22 cellular contexts compared by ENCODE assay signal in the genomic region with DNA sequence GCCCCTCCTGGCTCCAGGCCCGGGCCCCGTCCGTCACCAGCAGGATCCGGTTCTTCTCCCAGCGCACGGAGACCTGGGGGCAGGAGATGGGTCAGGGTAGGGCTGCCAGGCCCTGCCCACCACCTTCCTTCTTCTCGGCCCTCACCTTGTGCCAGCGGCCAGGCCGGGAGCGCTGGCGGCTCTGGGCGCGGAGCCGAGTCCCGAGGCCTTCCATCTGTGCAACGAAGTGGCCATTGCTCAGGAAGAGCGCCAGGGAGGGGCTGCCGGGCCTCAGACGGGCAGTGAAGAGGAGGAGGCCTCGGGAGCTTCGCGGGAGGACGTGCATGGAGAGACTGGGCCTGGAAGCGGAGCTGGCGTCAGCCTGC. TPM values are rescaled to one million over a fixed set of nuclear protein-coding genes. Genes with fewer than 3 reads are reported as not detected.
DNase-seq lines count a peak whose midpoint lies in the region; ATAC-seq and TF ChIP-seq lines count a peak whose summit lies in the region.
"Had no signal": no experiment of that assay in that cellular context is flagged by ENCODE, and none has a peak within 500 bp of the region (broad histone marks: within the 10 kb centered on the region; RNA-seq: fewer than 3 reads in every experiment).

No MANE protein-coding gene starts in this region.

- TF ChIP-seq CTCF in Caco-2 (IDR thresholded peaks at IDR 0.05; ENCODE audit: insufficient read depth in 1 of 2, low read depth in 1 of 2, low read length in 1 of 2, severe bottlenecking in 1 of 2, unreplicated experiment in 1 of 2) (no peak), osteoblast (IDR thresholded peaks at IDR 0.05; ENCODE audit: extremely low read depth, low read depth, low read length) (no peak)

- H4K20me1 ChIP-seq in osteoblast (ENCODE audit: insufficient read depth, low read length) = peaks cover 26% of the 10 kb centered on the region

- H3K36me3 Mint-ChIP-seq in Caco-2 (ENCODE audit: insufficient read depth, unreplicated experiment) = peaks cover 100% of the 10 kb centered on the region

- no peak for ATAC-seq in GM19397 (IDR thresholded peaks at IDR 0.05; ENCODE audit: unreplicated experiment)
- ATAC-seq: GM12878, HCT116 had no signal

- H3K9me3 ChIP-seq in Caco-2 (no peaks in the 10 kb centered on the region), osteoblast (ENCODE audit: low read depth, low read length) (no peaks in the 10 kb centered on the region)
- H3K9me3 ChIP-seq: BE2C, SJSA1 had no signal

- H3K4me3 ChIP-seq in Caco-2 (ENCODE audit: low read depth, low read length) (no peak overlapping the region), osteoblast (ENCODE audit: insufficient read depth, low read length) (no peak overlapping the region)
- H3K4me3 ChIP-seq: GM12878, GM23248, SJSA1 had no signal

- POLR2A ChIA-PET in Caco-2 (lab: Charles Lee) = no interaction called here

- no peak overlapping the region for H3K27ac ChIP-seq in osteoblast (ENCODE audit: low read depth, low read length)
- H3K27ac ChIP-seq: GM23248, SJSA1 had no signal

- peaks cover 24% of the 10 kb centered on the region for H3K79me2 ChIP-seq in osteoblast (ENCODE audit: insufficient read depth, low read length)

- H3K4me1 Mint-ChIP-seq in Caco-2 (ENCODE audit: low read depth, unreplicated experiment) = peaks cover 8% of the 10 kb centered on the region

- no peaks in the 10 kb centered on the region for H3K9me3 Mint-ChIP-seq in Caco-2 (ENCODE audit: unreplicated experiment)
- H3K9me3 Mint-ChIP-seq: CD4-positive, alpha-beta T cell had no signal

- H3K4me1 ChIP-seq in Caco-2 = peaks cover 6% of the 10 kb centered on the region; the same call in 1 of the 2 replicates
- H3K4me1 ChIP-seq in osteoblast (ENCODE audit: insufficient read depth, low read length) = no peaks in the 10 kb centered on the region
- H3K4me1 ChIP-seq: BE2C, SJSA1 had no signal

- H3K27me3 ChIP-seq in Caco-2 (replicated peaks; ENCODE audit: control insufficient read depth, insufficient read depth, low read length) = no peaks in the 10 kb centered on the region
- H3K27me3 ChIP-seq in osteoblast (ENCODE audit: insufficient read depth, low read length) = no peaks in the 10 kb centered on the region
- H3K27me3 ChIP-seq: BE2C, SJSA1 had no signal

- H3K4me2 ChIP-seq in osteoblast (ENCODE audit: insufficient read depth, low read length) = no peak overlapping the region

- CTCF ChIA-PET in Caco-2 (lab: Charles Lee) = interaction anchor here (0.6 kb wide), 1 partner anchor 341 kb away, joined by 3 read pairs; no protein-coding TSS in a partner anchor

- BruUV-seq in Caco-2 (replicated peaks; lab: Mats Ljungman, UMichigan) = no TSS peak

- DNase-seq in Caco-2 (no peak), HT-29 (ENCODE audit: low spot score) (peak; percentile 63), cerebellar nuclear complex (lab: John Stamatoyannopoulos, UW) (peak; percentile 26 to 45), osteoblast (ENCODE audit: insufficient read length, low spot score, missing footprints) (peak; percentile 89), NCI-H2029 (lab: John Stamatoyannopoulos, UW) (no peak)
- DNase-seq in activated naive CD4-positive, alpha-beta T cell (lab: John Stamatoyannopoulos, UW) = no peak
- DNase-seq: BE2C; Calu3; CD4-positive, alpha-beta T cell; DND-41; GDM1; GM23248; KG1; NCI-H146; NCI-H2227 treated with DMSO at 0.1 percent for 48 hours; NCI-H524; NK-92 treated with Interleukin-12 subunit alpha and Interleukin-12 subunit beta, amount 100 ng/mL, for 24 hours; SW 1271 had no signal

- H2AFZ ChIP-seq in osteoblast (ENCODE audit: low read length) = no peak overlapping the region
- H2AFZ ChIP-seq: GM23248 had no signal

- no peaks in the 10 kb centered on the region for H3K27me3 Mint-ChIP-seq in Caco-2 (ENCODE audit: insufficient read depth, unreplicated experiment)
- H3K27me3 Mint-ChIP-seq: CD4-positive, alpha-beta T cell had no signal

- H3K36me3 ChIP-seq in Caco-2 (ENCODE audit: control insufficient read depth, insufficient read depth, low read length) (peaks cover 39% of the 10 kb centered on the region), osteoblast (ENCODE audit: insufficient read depth, low read length) (peaks cover 33% of the 10 kb centered on the region)

- H3K4me3 Mint-ChIP-seq in Caco-2 (ENCODE audit: unreplicated experiment) = no peak overlapping the region
- H3K4me3 Mint-ChIP-seq: CD4-positive, alpha-beta T cell had no signal

- H3K27ac Mint-ChIP-seq in Caco-2 (ENCODE audit: unreplicated experiment) = peak overlapping the region; percentile 97
- H3K27ac Mint-ChIP-seq: CD4-positive, alpha-beta T cell had no signal

- intact Hi-C loops in Caco-2 (cut with micrococcal nuclease; ENCODE audit: unreplicated experiment) = no loop called here

RNA-seq across cellular contexts. Expression of gene ADRM1, which starts 7.9 kb away (rescaled TPM):
- total RNA-seq in Caco-2 (2022) = 261 and 263 TPM in 2 replicates
- total RNA-seq in HT-29 (2014; rRNA removed; shearing (Covaris generic)) = 659 and 752 TPM in 2 replicates
- total RNA-seq in osteoblast = 93.1 and 103 TPM in 2 replicates

RNA-seq across cellular contexts. Expression of gene LAMA5, which starts 56.4 kb away (rescaled TPM):
- total RNA-seq in Caco-2 (2022) (1,050 and 1,125 TPM in 2 replicates), osteoblast (0.88 and 2.2 TPM in 2 replicates)
- 286 and 336 TPM in 2 replicates for total RNA-seq in HT-29 (2014; rRNA removed; shearing (Covaris generic))

Comparison
In these comparisons a context has a peak if more than half of its experiments do, and no peak if none do; other contexts are left out.
1. DNase-seq: peak in HT-29 (single experiment), cerebellar nuclear complex (2 of 2) and osteoblast (single experiment); none in Caco-2 (0 of 2), activated naive CD4-positive, alpha-beta T cell (0 of 4) and NCI-H2029 (single experiment).
2. RNA of gene LAMA5, which starts 56.4 kb away (total RNA-seq): 1,050 to 1,125 TPM in Caco-2 and 286 to 336 TPM in HT-29; 0.88 to 2.2 TPM in osteoblast; every median in the first group is over 10 times any median in the second.